Comparison of ENCODE assay signal across 24 cellular contexts in the genomic region with DNA sequence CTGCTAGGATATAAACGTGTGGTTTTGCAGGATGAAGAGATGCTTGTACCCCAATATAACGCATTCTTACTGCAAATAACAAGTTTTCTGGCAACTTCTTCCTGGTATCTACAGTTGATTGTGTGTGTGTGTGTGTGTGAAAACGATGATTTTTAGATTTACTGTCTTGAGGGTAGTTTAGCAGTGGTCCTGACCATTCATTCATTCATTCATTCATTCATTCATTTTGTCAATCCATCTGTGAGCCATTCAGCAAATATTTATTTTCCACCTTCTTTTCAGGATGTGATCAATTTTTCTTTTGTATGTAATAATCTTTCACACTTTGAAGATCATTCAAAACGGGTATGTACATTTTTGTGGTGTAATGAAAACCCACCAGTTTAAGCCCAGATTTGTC.
"Had no signal": no experiment of that assay in that cellular context is flagged by ENCODE, and none has a peak within 500 bp of the region (broad histone marks: within the 10 kb centered on the region; RNA-seq: fewer than 3 reads in every experiment).

No MANE protein-coding gene starts in this region.

- H3K4me3 ChIP-seq: MG63, SJCRH30 had no signal

- H3K27ac ChIP-seq: HL-60, RWPE1, SJCRH30 had no signal

- H3K27me3 ChIP-seq: MG63, SJCRH30 had no signal

- H3K4me1 ChIP-seq: SJCRH30 had no signal

- H3K36me3 ChIP-seq: MG63, SJCRH30 had no signal

- ATAC-seq: Panc1, PC-3 had no signal

- H3K9me3 ChIP-seq: MG63, SJCRH30 had no signal

- DNase-seq: IMR-90, Karpas-422, KG1, MG63, NCI-H1092, NCI-H1105 treated with DMSO at 0.1 percent for 48 hours, NCI-H1417 treated with DMSO at 0.1 percent for 48 hours, NCI-H146, NCI-H1694 treated with DMSO at 0.1 percent for 48 hours, NCI-H1930, NCI-H2081, NCI-H2107, NCI-H226, NCI-H446, NCI-H510A, NCI-H524 treated with DMSO at 0.1 percent for 48 hours, NCI-H69, NCI-H774, PC-3, SHP77 treated with DMSO at 0.1 percent for 48 hours, SJCRH30 had no signal
